In the genomic region with DNA sequence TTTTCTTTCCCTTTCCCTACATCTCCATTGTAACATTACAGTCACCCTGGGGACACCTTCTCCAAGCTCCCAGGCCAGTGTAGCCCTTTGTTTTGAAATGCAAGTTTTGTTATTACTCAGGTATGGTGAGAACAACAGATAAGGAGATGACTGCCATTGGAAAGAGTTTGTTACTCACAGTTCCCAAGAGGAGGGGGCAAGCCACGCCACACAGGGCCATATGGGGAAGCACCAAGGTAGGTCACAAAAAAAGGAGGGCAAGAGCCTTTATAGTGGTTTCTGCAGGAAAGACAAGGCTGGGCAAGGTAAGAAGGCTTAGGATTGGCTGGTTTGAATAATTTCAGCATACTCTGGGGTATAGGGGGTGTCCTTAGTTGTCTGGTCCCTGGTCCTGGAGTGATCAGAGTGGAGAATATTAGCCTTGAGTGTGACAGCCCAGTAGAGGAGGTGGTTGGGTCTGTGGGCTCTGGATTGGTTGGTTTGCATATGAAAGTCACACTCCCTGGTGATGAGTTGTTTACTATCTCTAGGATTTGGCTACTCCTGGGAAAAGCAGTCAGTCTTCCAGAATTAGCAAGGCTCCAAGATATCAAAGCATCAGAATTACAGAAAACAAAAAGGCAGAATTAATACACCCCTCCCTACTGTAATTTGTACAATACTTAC, we compare ENCODE assay signal across 1 cellular context.
TF ChIP-seq lines count a peak whose summit lies in the region.

No MANE protein-coding gene starts in this region.

TF ChIP-seq in GM23338, 12 proteins besides CTCF, POLR2A, EP300 and RAD21 (continued from another document):
- TF ChIP-seq ZNF462 (CRISPR knock-in tag; IDR thresholded peaks at IDR 0.05): no peak
- no peak for TF ChIP-seq CREB1 (CRISPR knock-in tag; IDR thresholded peaks at IDR 0.05; ENCODE audit: low read depth)
- no peak for TF ChIP-seq EZH2 (IDR thresholded peaks at IDR 0.05; ENCODE audit: low read depth, unreplicated experiment)
- TF ChIP-seq, protein P1, sequence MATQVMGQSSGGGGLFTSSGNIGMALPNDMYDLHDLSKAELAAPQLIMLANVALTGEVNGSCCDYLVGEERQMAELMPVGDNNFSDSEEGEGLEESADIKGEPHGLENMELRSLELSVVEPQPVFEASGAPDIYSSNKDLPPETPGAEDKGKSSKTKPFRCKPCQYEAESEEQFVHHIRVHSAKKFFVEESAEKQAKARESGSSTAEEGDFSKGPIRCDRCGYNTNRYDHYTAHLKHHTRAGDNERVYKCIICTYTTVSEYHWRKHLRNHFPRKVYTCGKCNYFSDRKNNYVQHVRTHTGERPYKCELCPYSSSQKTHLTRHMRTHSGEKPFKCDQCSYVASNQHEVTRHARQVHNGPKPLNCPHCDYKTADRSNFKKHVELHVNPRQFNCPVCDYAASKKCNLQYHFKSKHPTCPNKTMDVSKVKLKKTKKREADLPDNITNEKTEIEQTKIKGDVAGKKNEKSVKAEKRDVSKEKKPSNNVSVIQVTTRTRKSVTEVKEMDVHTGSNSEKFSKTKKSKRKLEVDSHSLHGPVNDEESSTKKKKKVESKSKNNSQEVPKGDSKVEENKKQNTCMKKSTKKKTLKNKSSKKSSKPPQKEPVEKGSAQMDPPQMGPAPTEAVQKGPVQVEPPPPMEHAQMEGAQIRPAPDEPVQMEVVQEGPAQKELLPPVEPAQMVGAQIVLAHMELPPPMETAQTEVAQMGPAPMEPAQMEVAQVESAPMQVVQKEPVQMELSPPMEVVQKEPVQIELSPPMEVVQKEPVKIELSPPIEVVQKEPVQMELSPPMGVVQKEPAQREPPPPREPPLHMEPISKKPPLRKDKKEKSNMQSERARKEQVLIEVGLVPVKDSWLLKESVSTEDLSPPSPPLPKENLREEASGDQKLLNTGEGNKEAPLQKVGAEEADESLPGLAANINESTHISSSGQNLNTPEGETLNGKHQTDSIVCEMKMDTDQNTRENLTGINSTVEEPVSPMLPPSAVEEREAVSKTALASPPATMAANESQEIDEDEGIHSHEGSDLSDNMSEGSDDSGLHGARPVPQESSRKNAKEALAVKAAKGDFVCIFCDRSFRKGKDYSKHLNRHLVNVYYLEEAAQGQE (IDR thresholded peaks at IDR 0.05; ENCODE audit: unreplicated experiment): no peak
- TF ChIP-seq POLR2AphosphoS5 (IDR thresholded peaks at IDR 0.05; ENCODE audit: low read depth): no peak
- TF ChIP-seq ZNF114 (CRISPR knock-in tag; IDR thresholded peaks at IDR 0.05): no peak
TF ChIP-seq in GM23338: peak in this region for 0.
